Comparison of ENCODE assay signal across 8 cellular contexts in the genomic region with DNA sequence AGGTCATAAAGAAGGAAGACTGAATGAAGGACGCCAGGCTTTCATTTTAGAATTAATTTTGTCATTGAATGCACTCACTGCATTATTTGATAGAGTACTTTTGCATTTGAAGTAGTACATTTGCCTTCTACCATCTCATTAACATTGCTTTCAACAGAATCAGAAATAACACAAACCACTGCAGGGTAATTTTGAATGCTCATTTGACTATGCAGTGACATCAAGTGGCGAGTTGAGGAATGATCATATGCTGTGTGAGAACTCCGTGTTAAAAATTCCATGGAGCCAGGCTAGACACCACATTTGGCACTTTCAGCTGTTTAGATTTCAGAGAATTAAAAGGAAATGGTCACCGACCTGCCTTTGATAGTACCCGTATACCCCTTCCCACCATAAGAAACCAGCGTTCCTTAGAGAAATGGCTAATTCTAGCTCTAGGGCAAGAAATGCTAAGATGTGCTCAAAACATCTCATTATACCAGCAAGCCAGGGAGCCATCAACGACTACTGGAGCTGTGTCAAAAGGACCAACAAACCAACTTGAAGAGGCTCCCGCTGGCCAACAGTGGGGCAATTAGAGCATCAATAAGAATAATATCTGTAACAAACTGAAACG. TPM values are rescaled to one million over a fixed set of nuclear protein-coding genes. Genes with fewer than 3 reads are reported as not detected.
DNase-seq lines count a peak whose midpoint lies in the region; ATAC-seq and TF ChIP-seq lines count a peak whose summit lies in the region.

No MANE protein-coding gene starts in this region.

- TF ChIP-seq CTCF in breast epithelium (IDR thresholded peaks at IDR 0.05) (peak; percentile 27 to 53 (median 52)), kidney epithelial cell (IDR thresholded peaks at IDR 0.05; ENCODE audit: insufficient read depth, low read length, poor library complexity, severe bottlenecking) (peak; percentile 58), upper lobe of right lung (IDR thresholded peaks at IDR 0.05) (peak; percentile 60)

- H3K9me3 ChIP-seq in breast epithelium (no peaks in the 10 kb centered on the region), upper lobe of right lung (no peaks in the 10 kb centered on the region)

- H3K27me3 ChIP-seq in breast epithelium = no peaks in the 10 kb centered on the region
- H3K27me3 ChIP-seq in kidney epithelial cell (ENCODE audit: control insufficient read depth, insufficient read depth, low read length) = no peaks in the 10 kb centered on the region
- no peaks in the 10 kb centered on the region for H3K27me3 ChIP-seq in upper lobe of right lung

- H3K27ac ChIP-seq in breast epithelium (no peak overlapping the region), upper lobe of right lung (no peak overlapping the region)

- H3K4me3 ChIP-seq in breast epithelium = no peak overlapping the region
- no peak overlapping the region for H3K4me3 ChIP-seq in kidney epithelial cell (ENCODE audit: low read depth, low read length)
- no peak overlapping the region for H3K4me3 ChIP-seq in upper lobe of right lung

- peaks cover 11% of the 10 kb centered on the region for H3K36me3 ChIP-seq in breast epithelium
- peaks cover 2% of the 10 kb centered on the region for H3K36me3 ChIP-seq in kidney epithelial cell (ENCODE audit: control insufficient read depth, insufficient read depth, low read length)
- peaks cover 88% of the 10 kb centered on the region for H3K36me3 ChIP-seq in upper lobe of right lung

- intact Hi-C loops in breast epithelium (cut with DNase I; ENCODE audit: low total_unique reads) (no loop called here), upper lobe of right lung (cut with DNase I) (loop anchor here (5.0 kb wide), 1 partner anchor 146 kb away; no protein-coding TSS in a partner anchor)

- H3K4me1 ChIP-seq in breast epithelium (no peaks in the 10 kb centered on the region), upper lobe of right lung (no peaks in the 10 kb centered on the region)

- DNase-seq in NCI-H510A treated with DMSO at 0.1 percent for 48 hours (lab: John Stamatoyannopoulos, UW) (peak; percentile 11), NCI-H510A (lab: John Stamatoyannopoulos, UW) (no peak), NCI-H1417 (lab: John Stamatoyannopoulos, UW) (peak; percentile 40 to 86 (median 51)), breast epithelium (ENCODE audit: low spot score in 2 of 2) (no peak), kidney epithelial cell (ENCODE audit: low read depth) (no peak), upper lobe of right lung (no peak)
- DNase-seq in activated CD4-positive, CD25-positive, alpha-beta regulatory T cell (lab: John Stamatoyannopoulos, UW) = no peak

- ATAC-seq in upper lobe of right lung = peak; percentile 67
- ATAC-seq in GM18498 (IDR thresholded peaks at IDR 0.05; ENCODE audit: unreplicated experiment) = no peak

- TF ChIP-seq POLR2A in breast epithelium (IDR thresholded peaks at IDR 0.05) = no peak

RNA-seq across cellular contexts. Expression of gene HEBP1, which starts 16.5 kb away (rescaled TPM):
- total RNA-seq in breast epithelium (10 to 100 TPM; 36.4 to 64.5 (median 39.7) TPM), kidney epithelial cell (14.7 and 19.4 TPM in 2 replicates), upper lobe of right lung (86.2 TPM)

RNA-seq across cellular contexts. Expression of gene GPRC5D, which starts 31.6 kb away (rescaled TPM):
- not detected for total RNA-seq in breast epithelium
- not detected in 2 replicates for total RNA-seq in kidney epithelial cell
- total RNA-seq in upper lobe of right lung = not detected

Comparison
In these comparisons a context has a peak if more than half of its experiments do, and no peak if none do; other contexts are left out.
1. DNase-seq: peak in NCI-H510A treated with DMSO at 0.1 percent for 48 hours (single experiment) and NCI-H1417 (3 of 3); none in NCI-H510A (single experiment), breast epithelium (0 of 2), kidney epithelial cell (single experiment), upper lobe of right lung (single experiment) and activated CD4-positive, CD25-positive, alpha-beta regulatory T cell (0 of 4).
2. Peak in every context shown above with its lines, with median percentiles within 50 percentile points of each other: CTCF ChIP-seq.